ENCODE assay signal across 8 cellular contexts in genomic region chr11:119727523-119728081, GRCh38. TPM values are rescaled to one million over a fixed set of nuclear protein-coding genes. Genes with fewer than 3 reads are reported as not detected.
DNase-seq lines count a peak whose midpoint lies in the region; ATAC-seq and TF ChIP-seq lines count a peak whose summit lies in the region.

No MANE protein-coding gene starts in this region.

- intact Hi-C loops in aorta (cut with DNase I) = loop anchor here (5.0 to 10.0 kb wide), 5 partner anchors 55 to 367 kb away; no protein-coding TSS in a partner anchor

- H3K9me3 ChIP-seq in ectodermal cell (ENCODE audit: control insufficient read depth, low read length) (no peaks in the 10 kb centered on the region), mononuclear cell (ENCODE audit: low read depth, low read length) (no peaks in the 10 kb centered on the region), aorta (ENCODE audit: control insufficient read depth, low read length) (no peaks in the 10 kb centered on the region)

- H3K36me3 ChIP-seq in ectodermal cell (ENCODE audit: control insufficient read depth, insufficient read depth, low read length) (no peaks in the 10 kb centered on the region), aorta (ENCODE audit: control insufficient read depth in 1 of 2, insufficient read depth in 2 of 2, low read length in 1 of 2) (no peaks in the 10 kb centered on the region)

- WGBS in ectodermal cell, 2 experiments = 0% methylated on average over 41 to 45 of the region's 45 CpGs
- WGBS in aorta, 2 donors = 0 to 1% methylated on average over 37 to 45 of the region's 45 CpGs

- H3K27ac ChIP-seq in RWPE1 (peak overlapping the region; percentile 90), ectodermal cell (ENCODE audit: insufficient read depth, low read depth, low read length, poor library complexity, severe bottlenecking) (peak overlapping the region; percentile 53), aorta (ENCODE audit: low read depth in 1 of 2, low read length in 2 of 2) (no peak overlapping the region)

- peak; percentile 62 for TF ChIP-seq CTCF in RWPE1 (conservative IDR thresholded peaks at IDR 0.05; ENCODE audit: low read depth)

- ATAC-seq in aorta (ENCODE audit: low FRiP score) = no peak

- peak overlapping the region; percentile 96 for H3K4me3 ChIP-seq in ectodermal cell (ENCODE audit: insufficient read depth, low read depth, low read length)
- peak overlapping the region; percentile 61 for H3K4me3 ChIP-seq in mononuclear cell (ENCODE audit: low read length)
- H3K4me3 ChIP-seq in aorta (ENCODE audit: low read length in 2 of 2) = peak overlapping the region; percentile 45 to 82

- H3K4me1 ChIP-seq in ectodermal cell (ENCODE audit: control insufficient read depth, insufficient read depth, low read length) (peaks cover 39% of the 10 kb centered on the region), mononuclear cell (ENCODE audit: insufficient read depth, low read length) (peaks cover 33% of the 10 kb centered on the region), aorta (ENCODE audit: control insufficient read depth in 1 of 2, insufficient read depth in 2 of 2, low read length in 2 of 2) (no peaks in the 10 kb centered on the region)

- H3K27me3 ChIP-seq in ectodermal cell (ENCODE audit: control insufficient read depth, insufficient read depth, low read length, poor library complexity, severe bottlenecking) = no peaks in the 10 kb centered on the region
- H3K27me3 ChIP-seq in mononuclear cell (ENCODE audit: insufficient read depth, low read length) = peaks cover 14% of the 10 kb centered on the region
- H3K27me3 ChIP-seq in aorta (ENCODE audit: control insufficient read depth in 1 of 2, insufficient read depth in 2 of 2, low read length in 1 of 2) = no peaks in the 10 kb centered on the region

- peak; percentile 39 for DNase-seq in stimulated activated CD4-positive, alpha-beta T cell treated with anti-CD3 and anti-CD28 coated beads, Interleukin-4, amount 100 ng/mL, for 1 hour
- no peak for DNase-seq in stimulated activated CD4-positive, alpha-beta T cell treated with anti-CD3 and anti-CD28 coated beads, Interleukin-4, amount 100 ng/mL, for 4 hours
- DNase-seq in RWPE1 (ENCODE audit: low spot score) (no peak), aorta (no peak), DMS114 treated with DMSO at 0.1 percent for 48 hours (lab: John Stamatoyannopoulos, UW; ENCODE audit: unreplicated experiment) (no peak), T1000 (lab: John Stamatoyannopoulos, UW) (no peak)

- POLR2A ChIA-PET in RWPE1 (lab: Yijun Ruan, JAX; ENCODE audit: low non-redundant PET) = interaction anchor here (0.6 to 1.9 kb wide), 2 partner anchors 36 to 60 kb away, joined by 4 to 6 read pairs; no protein-coding TSS in a partner anchor

- CTCF ChIA-PET in RWPE1 (lab: Yijun Ruan, JAX) = interaction anchor here (0.6 to 1.8 kb wide), 16 partner anchors 8 to 381 kb away, joined by 3 to 7 read pairs (median 3); no protein-coding TSS in a partner anchor

RNA-seq across cellular contexts. Expression of gene NECTIN1, which starts 1.4 kb away (rescaled TPM):
- 89.1 TPM for polyA plus RNA-seq in ectodermal cell (2013, experiment 1 of 4)
- polyA plus RNA-seq in ectodermal cell (2013, experiment 2 of 4) = 98.6 TPM
- 60.9 TPM for polyA plus RNA-seq in ectodermal cell (2013, experiment 3 of 4)
- polyA plus RNA-seq in ectodermal cell (2013, experiment 4 of 4) = 68.4 TPM
- total RNA-seq in mononuclear cell = 2.0 TPM
- 1 to 10 TPM; 5.5 to 7.1 TPM for total RNA-seq in aorta
- polyA plus RNA-seq in aorta = 1 to 10 TPM; 1.3 to 4.3 TPM

Comparison
In these comparisons a context has a peak if more than half of its experiments do, and no peak if none do; other contexts are left out.
1. H3K27ac ChIP-seq: peak in RWPE1 (single experiment) and ectodermal cell (single experiment); none in aorta (0 of 2).
2. Peak in every context shown above with its lines, with median percentiles within 50 percentile points of each other: H3K4me3 ChIP-seq.